In the genomic region with DNA sequence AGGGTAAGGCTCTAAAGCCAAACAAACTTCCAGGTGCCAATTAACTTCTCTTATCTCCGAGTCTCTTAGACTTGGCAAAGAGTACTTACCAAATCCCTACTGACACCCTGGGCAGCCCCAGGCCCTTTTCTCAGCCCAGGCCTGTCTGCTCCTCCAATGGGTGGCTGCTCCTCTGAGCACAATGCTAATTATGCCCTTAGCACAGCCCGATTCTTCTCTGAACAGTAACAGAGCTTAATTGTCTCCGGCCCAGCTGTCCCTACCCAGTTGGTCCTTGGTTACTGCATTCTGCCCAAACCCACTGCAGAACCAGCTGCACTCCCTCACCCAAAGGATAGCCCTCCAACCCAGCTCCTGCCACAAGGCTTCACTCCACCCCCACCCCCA, we compare ENCODE assay signal across 12 cellular contexts.
DNase-seq lines count a peak whose midpoint lies in the region; ATAC-seq and TF ChIP-seq lines count a peak whose summit lies in the region.
"Had no signal": no experiment of that assay in that cellular context is flagged by ENCODE, and none has a peak within 500 bp of the region (broad histone marks: within the 10 kb centered on the region; RNA-seq: fewer than 3 reads in every experiment).

No MANE protein-coding gene starts in this region.

- H3K27me3 ChIP-seq in heart right ventricle (no peaks in the 10 kb centered on the region), sigmoid colon (no peaks in the 10 kb centered on the region), GM23338 (ENCODE audit: insufficient read depth) (no peaks in the 10 kb centered on the region)
- H3K27me3 ChIP-seq: esophagus squamous epithelium, ovary had no signal

- no peaks in the 10 kb centered on the region for H3K36me3 ChIP-seq in heart right ventricle
- no peaks in the 10 kb centered on the region for H3K36me3 ChIP-seq in mucosa of descending colon (ENCODE audit: low read depth)
- no peaks in the 10 kb centered on the region for H3K36me3 ChIP-seq in sigmoid colon
- no peaks in the 10 kb centered on the region for H3K36me3 ChIP-seq in GM23338 (ENCODE audit: insufficient read depth)
- H3K36me3 ChIP-seq: esophagus squamous epithelium, ovary had no signal

- DNase-seq in heart right ventricle (no peak), Right ventricle myocardium inferior (ENCODE audit: missing footprints) (no peak), mucosa of descending colon (peak in 2 of 3 donors; percentile 3 to 5), sigmoid colon (no peak), RKO (ENCODE audit: low spot score) (no peak), GM23338 (ENCODE audit: low spot score) (no peak)
- no peak for DNase-seq in central memory CD8-positive, alpha-beta T cell (ENCODE audit: low spot score in 2 of 2)
- DNase-seq in stimulated activated CD4-positive, alpha-beta T cell treated with anti-CD3 and anti-CD28 coated beads, Interleukin-4, amount 100 ng/mL, for 24 hours = no peak
- DNase-seq: esophagus squamous epithelium; stimulated activated CD4-positive, alpha-beta T cell treated with anti-CD3 and anti-CD28 coated beads, Interleukin-4, amount 100 ng/mL, for 1 hour; stimulated activated naive CD8-positive, alpha-beta T cell treated with anti-CD3 and anti-CD28 coated beads, Interleukin-15, amount 100 ng/mL, for 72 hours had no signal

- TF ChIP-seq POLR2A in sigmoid colon (IDR thresholded peaks at IDR 0.05) = no peak

- peaks cover 94% of the 10 kb centered on the region for H3K4me1 Mint-ChIP-seq in central memory CD8-positive, alpha-beta T cell
- H3K4me1 Mint-ChIP-seq in GM23338 = peaks cover 35% of the 10 kb centered on the region

- peak overlapping the region in 1 of 10 donors; percentile 10 for H3K4me3 ChIP-seq in heart right ventricle
- H3K4me3 ChIP-seq in mucosa of descending colon = no peak overlapping the region
- no peak overlapping the region for H3K4me3 ChIP-seq in sigmoid colon
- no peak overlapping the region for H3K4me3 ChIP-seq in GM23338
- H3K4me3 ChIP-seq: esophagus squamous epithelium, ovary had no signal

- no peaks in the 10 kb centered on the region for H3K27me3 Mint-ChIP-seq in central memory CD8-positive, alpha-beta T cell
- peaks cover 6% of the 10 kb centered on the region for H3K27me3 Mint-ChIP-seq in GM23338 (ENCODE audit: insufficient read depth, low read depth, poor library complexity)
- H3K27me3 Mint-ChIP-seq: stimulated activated naive CD8-positive, alpha-beta T cell treated with anti-CD3 and anti-CD28 coated beads, Interleukin-15, amount 100 ng/mL, for 72 hours had no signal

- no peaks in the 10 kb centered on the region for H4K20me1 ChIP-seq in GM23338 (replicated peaks; ENCODE audit: insufficient read depth)

- 58 to 69% methylated on average over 3 of the region's 3 CpGs for WGBS in heart right ventricle, 2 donors
- WGBS in sigmoid colon, 2 donors = 70 to 89% methylated on average over 3 of the region's 3 CpGs

- H3K4me3 Mint-ChIP-seq in central memory CD8-positive, alpha-beta T cell = no peak overlapping the region
- H3K4me3 Mint-ChIP-seq in GM23338 = no peak overlapping the region
- H3K4me3 Mint-ChIP-seq: stimulated activated naive CD8-positive, alpha-beta T cell treated with anti-CD3 and anti-CD28 coated beads, Interleukin-15, amount 100 ng/mL, for 72 hours had no signal

- H3K9me3 ChIP-seq in heart right ventricle (no peaks in the 10 kb centered on the region), mucosa of descending colon (no peaks in the 10 kb centered on the region), sigmoid colon (no peaks in the 10 kb centered on the region)
- H3K9me3 ChIP-seq: esophagus squamous epithelium, ovary had no signal

- H3K4me2 ChIP-seq in GM23338 = no peak overlapping the region

- ATAC-seq in heart right ventricle = no peak
- no peak for ATAC-seq in Right ventricle myocardium inferior
- no peak for ATAC-seq in central memory CD8-positive, alpha-beta T cell (replicated peaks; ENCODE audit: extremely low read depth, poor library complexity, severe bottlenecking)
- no peak for ATAC-seq in mucosa of descending colon
- ATAC-seq in GM23338 = no peak
- ATAC-seq: stimulated activated naive CD8-positive, alpha-beta T cell treated with anti-CD3 and anti-CD28 coated beads, Interleukin-15, amount 100 ng/mL, for 72 hours had no signal

- no peaks in the 10 kb centered on the region for H3F3A ChIP-seq in GM23338 (replicated peaks; ENCODE audit: low read depth)

- H2AFZ ChIP-seq in GM23338 = no peak overlapping the region

- intact Hi-C loops in heart right ventricle (cut with DNase I) = loop anchor here in 4 of 10 donors (5.0 to 10.0 kb wide), 6 partner anchors 46 to 126 kb away; no protein-coding TSS in a partner anchor
- intact Hi-C loops in Right ventricle myocardium inferior (cut with DNase I) = loop anchor here (5.0 kb wide), 3 partner anchors 47 to 153 kb away; no protein-coding TSS in a partner anchor
- intact Hi-C loops in mucosa of descending colon (cut with DNase I, micrococcal nuclease) = no loop called here
- intact Hi-C loops in sigmoid colon (cut with DNase I) = no loop called here

- peak overlapping the region; percentile 96 for H3K27ac Mint-ChIP-seq in central memory CD8-positive, alpha-beta T cell (ENCODE audit: low read depth)
- no peak overlapping the region for H3K27ac Mint-ChIP-seq in GM23338

- TF ChIP-seq EP300 in sigmoid colon (IDR thresholded peaks at IDR 0.05) = no peak

- H3K36me3 Mint-ChIP-seq in central memory CD8-positive, alpha-beta T cell (ENCODE audit: insufficient read depth) = peaks cover 12% of the 10 kb centered on the region
- H3K36me3 Mint-ChIP-seq in GM23338 (ENCODE audit: low read depth) = peaks cover 2% of the 10 kb centered on the region; the same call in 2 of the 3 replicates

- TF ChIP-seq CTCF in heart right ventricle (IDR thresholded peaks at IDR 0.05) (no peak), mucosa of descending colon (IDR thresholded peaks at IDR 0.05) (no peak), sigmoid colon (IDR thresholded peaks at IDR 0.05) (no peak), GM23338 (conservative IDR thresholded peaks at IDR 0.05; ENCODE audit: low read depth in 2 of 2) (no peak)

- H3K9me3 Mint-ChIP-seq in central memory CD8-positive, alpha-beta T cell = peaks cover 2% of the 10 kb centered on the region
- no peaks in the 10 kb centered on the region for H3K9me3 Mint-ChIP-seq in GM23338

- H3K9me2 ChIP-seq in GM23338 (ENCODE audit: insufficient read depth) = no peaks in the 10 kb centered on the region

- peaks cover 12 to 79% (median 62%) of the 10 kb centered on the region in 9 donors for H3K4me1 ChIP-seq in heart right ventricle
- H3K4me1 ChIP-seq in mucosa of descending colon (ENCODE audit: low read depth) = peaks cover 5% of the 10 kb centered on the region
- H3K4me1 ChIP-seq in sigmoid colon = peaks cover 0 to 30% (median 6%) of the 10 kb centered on the region in 4 donors
- peaks cover 5% of the 10 kb centered on the region; the same call in 1 of the 2 replicates for H3K4me1 ChIP-seq in GM23338 (ENCODE audit: insufficient read depth)

- H3K27ac ChIP-seq in heart right ventricle (peak overlapping the region in 8 of 10 donors; percentile 36 to 94 (median 83)), sigmoid colon (no peak overlapping the region), GM23338 (ENCODE audit: low read depth) (no peak overlapping the region)
- H3K27ac ChIP-seq: ovary had no signal

- no peaks in the 10 kb centered on the region for H3K79me2 ChIP-seq in GM23338 (replicated peaks; ENCODE audit: insufficient read depth)

TF ChIP-seq in GM23338, 12 proteins besides CTCF, POLR2A, EP300 and RAD21 (continues in another document):
- TF ChIP-seq, protein P1, sequence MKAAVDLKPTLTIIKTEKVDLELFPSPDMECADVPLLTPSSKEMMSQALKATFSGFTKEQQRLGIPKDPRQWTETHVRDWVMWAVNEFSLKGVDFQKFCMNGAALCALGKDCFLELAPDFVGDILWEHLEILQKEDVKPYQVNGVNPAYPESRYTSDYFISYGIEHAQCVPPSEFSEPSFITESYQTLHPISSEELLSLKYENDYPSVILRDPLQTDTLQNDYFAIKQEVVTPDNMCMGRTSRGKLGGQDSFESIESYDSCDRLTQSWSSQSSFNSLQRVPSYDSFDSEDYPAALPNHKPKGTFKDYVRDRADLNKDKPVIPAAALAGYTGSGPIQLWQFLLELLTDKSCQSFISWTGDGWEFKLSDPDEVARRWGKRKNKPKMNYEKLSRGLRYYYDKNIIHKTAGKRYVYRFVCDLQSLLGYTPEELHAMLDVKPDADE (IDR thresholded peaks at IDR 0.05) = no peak
- no peak for TF ChIP-seq ZNF114 (CRISPR knock-in tag; IDR thresholded peaks at IDR 0.05)
- TF ChIP-seq ZNF331 (CRISPR knock-in tag; IDR thresholded peaks at IDR 0.05; ENCODE audit: low read depth) = no peak
- no peak for TF ChIP-seq JUNB (IDR thresholded peaks at IDR 0.05; ENCODE audit: unreplicated experiment)
- no peak for TF ChIP-seq CREB1 (CRISPR knock-in tag; IDR thresholded peaks at IDR 0.05; ENCODE audit: low read depth)
- TF ChIP-seq, protein P2, sequence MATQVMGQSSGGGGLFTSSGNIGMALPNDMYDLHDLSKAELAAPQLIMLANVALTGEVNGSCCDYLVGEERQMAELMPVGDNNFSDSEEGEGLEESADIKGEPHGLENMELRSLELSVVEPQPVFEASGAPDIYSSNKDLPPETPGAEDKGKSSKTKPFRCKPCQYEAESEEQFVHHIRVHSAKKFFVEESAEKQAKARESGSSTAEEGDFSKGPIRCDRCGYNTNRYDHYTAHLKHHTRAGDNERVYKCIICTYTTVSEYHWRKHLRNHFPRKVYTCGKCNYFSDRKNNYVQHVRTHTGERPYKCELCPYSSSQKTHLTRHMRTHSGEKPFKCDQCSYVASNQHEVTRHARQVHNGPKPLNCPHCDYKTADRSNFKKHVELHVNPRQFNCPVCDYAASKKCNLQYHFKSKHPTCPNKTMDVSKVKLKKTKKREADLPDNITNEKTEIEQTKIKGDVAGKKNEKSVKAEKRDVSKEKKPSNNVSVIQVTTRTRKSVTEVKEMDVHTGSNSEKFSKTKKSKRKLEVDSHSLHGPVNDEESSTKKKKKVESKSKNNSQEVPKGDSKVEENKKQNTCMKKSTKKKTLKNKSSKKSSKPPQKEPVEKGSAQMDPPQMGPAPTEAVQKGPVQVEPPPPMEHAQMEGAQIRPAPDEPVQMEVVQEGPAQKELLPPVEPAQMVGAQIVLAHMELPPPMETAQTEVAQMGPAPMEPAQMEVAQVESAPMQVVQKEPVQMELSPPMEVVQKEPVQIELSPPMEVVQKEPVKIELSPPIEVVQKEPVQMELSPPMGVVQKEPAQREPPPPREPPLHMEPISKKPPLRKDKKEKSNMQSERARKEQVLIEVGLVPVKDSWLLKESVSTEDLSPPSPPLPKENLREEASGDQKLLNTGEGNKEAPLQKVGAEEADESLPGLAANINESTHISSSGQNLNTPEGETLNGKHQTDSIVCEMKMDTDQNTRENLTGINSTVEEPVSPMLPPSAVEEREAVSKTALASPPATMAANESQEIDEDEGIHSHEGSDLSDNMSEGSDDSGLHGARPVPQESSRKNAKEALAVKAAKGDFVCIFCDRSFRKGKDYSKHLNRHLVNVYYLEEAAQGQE (IDR thresholded peaks at IDR 0.05; ENCODE audit: unreplicated experiment) = no peak
- TF ChIP-seq POLR2AphosphoS5 (IDR thresholded peaks at IDR 0.05; ENCODE audit: low read depth) = no peak
- TF ChIP-seq EZH2phosphoT487 (IDR thresholded peaks at IDR 0.05; ENCODE audit: unreplicated experiment) = no peak
- no peak for TF ChIP-seq STAT1 (IDR thresholded peaks at IDR 0.05; ENCODE audit: unreplicated experiment)
- no peak for TF ChIP-seq NANOG (IDR thresholded peaks at IDR 0.05; ENCODE audit: borderline replicate concordance)

Comparison
In these comparisons a context has a peak if more than half of its experiments do, and no peak if none do; other contexts are left out.
1. DNase-seq: peak in mucosa of descending colon (2 of 3); none in heart right ventricle (0 of 2), Right ventricle myocardium inferior (single experiment), central memory CD8-positive, alpha-beta T cell (0 of 2), sigmoid colon (single experiment), stimulated activated CD4-positive, alpha-beta T cell treated with anti-CD3 and anti-CD28 coated beads, Interleukin-4, amount 100 ng/mL, for 24 hours (single experiment), RKO (single experiment) and GM23338 (single experiment).
2. H3K27ac ChIP-seq: peak in heart right ventricle (8 of 10); none in sigmoid colon (0 of 4) and GM23338 (single experiment).